7 cellular contexts compared by ENCODE assay signal in genomic region chr7:134789967-134790685, GRCh38. TPM values are rescaled to one million over a fixed set of nuclear protein-coding genes. Genes with fewer than 3 reads are reported as not detected.
DNase-seq lines count a peak whose midpoint lies in the region; ATAC-seq and TF ChIP-seq lines count a peak whose summit lies in the region.

No MANE protein-coding gene starts in this region.

- peaks cover 3% of the 10 kb centered on the region for H3K27me3 Mint-ChIP-seq in endothelial cell (ENCODE audit: unreplicated experiment)
- H3K27me3 Mint-ChIP-seq in type B pancreatic cell: no peaks in the 10 kb centered on the region

- no peak for TF ChIP-seq CTCF in endothelial cell (IDR thresholded peaks at IDR 0.05; ENCODE audit: unreplicated experiment)
- no peak for TF ChIP-seq CTCF in type B pancreatic cell (conservative IDR thresholded peaks at IDR 0.05)

- ATAC-seq in HG02623 (IDR thresholded peaks at IDR 0.05; ENCODE audit: unreplicated experiment) (no peak), GM21423 (IDR thresholded peaks at IDR 0.05; ENCODE audit: unreplicated experiment) (no peak)

- H3K36me3 Mint-ChIP-seq in endothelial cell (ENCODE audit: low read depth, unreplicated experiment) (peaks cover 26% of the 10 kb centered on the region), type B pancreatic cell (peaks cover 38% of the 10 kb centered on the region)

- peak; percentile 68 for DNase-seq in NCI-H2227 (lab: John Stamatoyannopoulos, UW; ENCODE audit: unreplicated experiment)
- no peak for DNase-seq in endothelial cell (ENCODE audit: low spot score)
- DNase-seq in mucosa of gallbladder (ENCODE audit: low spot score): peak; percentile 48
- DNase-seq in type B pancreatic cell (ENCODE audit: extremely low spot score, unreplicated experiment): no peak
- DNase-seq in NCI-H226: no peak

- H3K4me1 Mint-ChIP-seq in endothelial cell (ENCODE audit: unreplicated experiment) (peaks cover 21% of the 10 kb centered on the region), type B pancreatic cell (ENCODE audit: unreplicated experiment) (peaks cover 10% of the 10 kb centered on the region)

- H3K4me3 Mint-ChIP-seq in endothelial cell (ENCODE audit: unreplicated experiment): peak overlapping the region; percentile 50
- H3K4me3 Mint-ChIP-seq in type B pancreatic cell: peak overlapping the region; percentile 27

- peaks cover under 1% of the 10 kb centered on the region for H3K9me3 Mint-ChIP-seq in endothelial cell (ENCODE audit: unreplicated experiment)
- H3K9me3 Mint-ChIP-seq in type B pancreatic cell: peaks cover under 1% of the 10 kb centered on the region

- H3K27ac Mint-ChIP-seq in endothelial cell (ENCODE audit: unreplicated experiment) (peak overlapping the region; percentile 80), type B pancreatic cell (peak overlapping the region; percentile 35)

RNA-seq across cellular contexts. Expression of gene CALD1, which starts 10.7 kb away (rescaled TPM):
- total RNA-seq in endothelial cell (ENCODE audit: unreplicated experiment) (230 TPM), mucosa of gallbladder (601 TPM), type B pancreatic cell (ENCODE audit: low replicate concordance) (169 and 218 TPM in 2 replicates)

Comparison
In these comparisons a context has a peak if more than half of its experiments do, and no peak if none do; other contexts are left out.
1. DNase-seq: peak in NCI-H2227 (single experiment) and mucosa of gallbladder (single experiment); none in endothelial cell (single experiment), type B pancreatic cell (single experiment) and NCI-H226 (single experiment).